Comparison of ENCODE assay signal across 13 cellular contexts in the genomic region with DNA sequence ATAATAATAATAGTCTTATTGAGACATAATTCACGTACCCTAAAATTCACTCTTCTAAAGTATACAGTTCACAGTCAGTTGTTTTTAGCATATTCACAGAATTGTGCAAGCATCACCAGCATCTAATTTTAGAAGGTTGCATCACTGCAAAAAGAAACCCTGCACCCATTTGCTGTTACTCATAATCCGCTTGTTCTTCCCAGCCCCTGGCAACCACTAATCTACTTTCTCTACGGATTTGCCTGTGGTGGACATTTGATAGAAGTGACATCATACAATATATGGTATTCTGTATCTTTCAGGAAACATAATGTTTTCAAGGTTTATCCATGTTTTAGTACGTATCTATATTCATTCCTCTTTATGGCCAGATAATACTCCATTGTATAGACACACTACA. TPM values are rescaled to one million over a fixed set of nuclear protein-coding genes. Genes with fewer than 3 reads are reported as not detected.
DNase-seq lines count a peak whose midpoint lies in the region; ATAC-seq and TF ChIP-seq lines count a peak whose summit lies in the region.
"Had no signal": no experiment of that assay in that cellular context is flagged by ENCODE, and none has a peak within 500 bp of the region (broad histone marks: within the 10 kb centered on the region; RNA-seq: fewer than 3 reads in every experiment).

No MANE protein-coding gene starts in this region.

- H3K36me3 Mint-ChIP-seq in neural progenitor cell, result no peaks in the 10 kb centered on the region
- no peaks in the 10 kb centered on the region for H3K36me3 Mint-ChIP-seq in activated naive CD4-positive, alpha-beta T cell treated with anti-CD3 and anti-CD28 coated beads, Interleukin-2, amount 10 ng/mL, durations not matched to agents 7 days and 5 days

- H3K9ac ChIP-seq in adipocyte (ENCODE audit: low read length), result no peak overlapping the region
- no peak overlapping the region for H3K9ac ChIP-seq in neural progenitor cell

- no peaks in the 10 kb centered on the region for H3K9me3 Mint-ChIP-seq in neural progenitor cell
- no peaks in the 10 kb centered on the region for H3K9me3 Mint-ChIP-seq in activated naive CD4-positive, alpha-beta T cell treated with anti-CD3 and anti-CD28 coated beads, Interleukin-2, amount 10 ng/mL, durations not matched to agents 7 days and 5 days

- DNase-seq in AG08396 (ENCODE audit: low spot score) (peak; percentile 28), M059J (ENCODE audit: low read depth) (peak; percentile 43), adipocyte (ENCODE audit: low read depth) (peak; percentile 79), iris pigment epithelial cell (ENCODE audit: low read depth) (peak; percentile 88), neural progenitor cell (ENCODE audit: low spot score) (no peak), NCI-H146 (lab: John Stamatoyannopoulos, UW) (no peak)
- no peak for DNase-seq in activated naive CD4-positive, alpha-beta T cell treated with anti-CD3 and anti-CD28 coated beads, Interleukin-2, amount 10 ng/mL, durations not matched to agents 7 days and 5 days
- DNase-seq: effector CD4-positive, alpha-beta T cell; NCI-H187; right lobe of liver had no signal

- peaks cover 9% of the 10 kb centered on the region for H3K4me1 Mint-ChIP-seq in neural progenitor cell
- H3K4me1 Mint-ChIP-seq in activated naive CD4-positive, alpha-beta T cell treated with anti-CD3 and anti-CD28 coated beads, Interleukin-2, amount 10 ng/mL, durations not matched to agents 7 days and 5 days, result no peaks in the 10 kb centered on the region
- H3K4me1 Mint-ChIP-seq: B cell had no signal

- H3F3A ChIP-seq in neural progenitor cell (ENCODE audit: low read depth), result no peaks in the 10 kb centered on the region

- no peak overlapping the region for H3K27ac Mint-ChIP-seq in neural progenitor cell
- H3K27ac Mint-ChIP-seq in activated naive CD4-positive, alpha-beta T cell treated with anti-CD3 and anti-CD28 coated beads, Interleukin-2, amount 10 ng/mL, durations not matched to agents 7 days and 5 days, result no peak overlapping the region
- H3K27ac Mint-ChIP-seq: B cell had no signal

- H3K79me2 ChIP-seq in neural progenitor cell (ENCODE audit: low read depth), result no peaks in the 10 kb centered on the region

- H3K9me3 ChIP-seq in adipocyte (ENCODE audit: control insufficient read depth, low read length) (no peaks in the 10 kb centered on the region), neural progenitor cell (ENCODE audit: low read depth) (no peaks in the 10 kb centered on the region)
- H3K9me3 ChIP-seq: right lobe of liver had no signal

- no peak overlapping the region for H2AFZ ChIP-seq in neural progenitor cell (replicated peaks)

- no peak overlapping the region for H3K4me2 ChIP-seq in neural progenitor cell

- peaks cover 2% of the 10 kb centered on the region for H3K27me3 Mint-ChIP-seq in neural progenitor cell (ENCODE audit: insufficient read depth, low read depth)
- peaks cover 4% of the 10 kb centered on the region for H3K27me3 Mint-ChIP-seq in activated naive CD4-positive, alpha-beta T cell treated with anti-CD3 and anti-CD28 coated beads, Interleukin-2, amount 10 ng/mL, durations not matched to agents 7 days and 5 days

- CTCF ChIA-PET in activated naive CD4-positive, alpha-beta T cell treated with anti-CD3 and anti-CD28 coated beads, Interleukin-2, amount 10 ng/mL, durations not matched to agents 7 days and 5 days (lab: Charles Lee), result no interaction called here

- H3K4me1 ChIP-seq in adipocyte (ENCODE audit: control insufficient read depth, insufficient read depth, low read length), result peaks cover 13% of the 10 kb centered on the region
- H3K4me1 ChIP-seq in neural progenitor cell, result no peaks in the 10 kb centered on the region
- H3K4me1 ChIP-seq: right lobe of liver had no signal

- ATAC-seq in GM18519 (IDR thresholded peaks at IDR 0.05; ENCODE audit: low FRiP score, unreplicated experiment), result no peak

- H4K20me1 ChIP-seq in neural progenitor cell (ENCODE audit: low read depth), result no peaks in the 10 kb centered on the region

- H3K4me3 ChIP-seq in adipocyte (ENCODE audit: low read length) (peak overlapping the region; percentile 36), neural progenitor cell (no peak overlapping the region)
- H3K4me3 ChIP-seq: right lobe of liver had no signal

- H3K36me3 ChIP-seq in adipocyte (ENCODE audit: control insufficient read depth, insufficient read depth, low read length, severe bottlenecking) (no peaks in the 10 kb centered on the region), neural progenitor cell (no peaks in the 10 kb centered on the region)
- H3K36me3 ChIP-seq: right lobe of liver had no signal

- H3K27ac ChIP-seq in neural progenitor cell, result no peak overlapping the region
- H3K27ac ChIP-seq: right lobe of liver had no signal

- no peak overlapping the region for H3K4me3 Mint-ChIP-seq in neural progenitor cell
- H3K4me3 Mint-ChIP-seq in activated naive CD4-positive, alpha-beta T cell treated with anti-CD3 and anti-CD28 coated beads, Interleukin-2, amount 10 ng/mL, durations not matched to agents 7 days and 5 days, result no peak overlapping the region
- H3K4me3 Mint-ChIP-seq: B cell had no signal

- H3K27me3 ChIP-seq in adipocyte (replicated peaks; ENCODE audit: control insufficient read depth, insufficient read depth, low read length) (no peaks in the 10 kb centered on the region), neural progenitor cell (no peaks in the 10 kb centered on the region)
- H3K27me3 ChIP-seq: right lobe of liver had no signal

- no peak for TF ChIP-seq CTCF in neural progenitor cell (IDR thresholded peaks at IDR 0.05)

RNA-seq across cellular contexts. Expression of a gene that starts 41.5 kb away (rescaled TPM):
- total RNA-seq in M059J (2014; rRNA removed; shearing (Covaris generic)), result 0.79 and 5.4 TPM in 2 replicates
- 9.8 and 24.8 TPM in 2 replicates for total RNA-seq in neural progenitor cell (ENCODE audit: low replicate concordance)
- total RNA-seq: OCI-LY7 had no signal

Comparison
In these comparisons a context has a peak if more than half of its experiments do, and no peak if none do; other contexts are left out.
1. DNase-seq: peak in AG08396 (single experiment), M059J (single experiment), adipocyte (single experiment) and iris pigment epithelial cell (single experiment); none in neural progenitor cell (single experiment), NCI-H146 (single experiment) and activated naive CD4-positive, alpha-beta T cell treated with anti-CD3 and anti-CD28 coated beads, Interleukin-2, amount 10 ng/mL, durations not matched to agents 7 days and 5 days (single experiment).